In genomic region chr5:180394031-180394636, GRCh38 we compare ENCODE assay signal across 22 cellular contexts. TPM values are rescaled to one million over a fixed set of nuclear protein-coding genes. Genes with fewer than 3 reads are reported as not detected.
"Had no signal": no experiment of that assay in that cellular context is flagged by ENCODE, and none has a peak within 500 bp of the region (broad histone marks: within the 10 kb centered on the region; RNA-seq: fewer than 3 reads in every experiment).

No MANE protein-coding gene starts in this region.

- H3K9me3 ChIP-seq: heart right ventricle, left ventricle myocardium inferior, neutrophil, transverse colon, vagina had no signal

- FAIRE-seq: endometrium, small intestine had no signal

- ATAC-seq: activated CD8-positive, alpha-beta memory T cell treated with anti-CD3 and anti-CD28 coated beads, Interleukin-2, amount 10 ng/mL, durations not matched to agents 7 days and 5 days; heart right ventricle; natural killer cell treated with Interleukin-12 subunit alpha and Interleukin-12 subunit beta and Interleukin-15 and Interleukin-18, amount 100 ng/mL, for 72 hours; sciatic nerve; stimulated activated memory B cell treated with anti-CD40 and anti-IgM and Interleukin-4, amounts not matched to agents 10 μg/mL and 1 μg/mL and 100 μg/mL, for 72 hours had no signal

- H3K27ac Mint-ChIP-seq: activated CD4-positive, alpha-beta memory T cell treated with anti-CD3 and anti-CD28 coated beads, Interleukin-2, amount 10 ng/mL, durations not matched to agents 7 days and 5 days; activated CD8-positive, alpha-beta memory T cell treated with anti-CD3 and anti-CD28 coated beads, Interleukin-2, amount 10 ng/mL, durations not matched to agents 7 days and 5 days; activated naive CD4-positive, alpha-beta T cell treated with anti-CD3 and anti-CD28 coated beads, Interleukin-2, amount 10 ng/mL, durations not matched to agents 7 days and 5 days; natural killer cell treated with Interleukin-12 subunit alpha and Interleukin-12 subunit beta and Interleukin-15 and Interleukin-18, amount 100 ng/mL, for 72 hours; stimulated activated memory B cell treated with anti-CD40 and anti-IgM and Interleukin-4, amounts not matched to agents 10 μg/mL and 1 μg/mL and 100 μg/mL, for 72 hours; T-helper 1 cell treated with Interleukin-12 subunit alpha and Interleukin-12 subunit beta and Interleukin-4 antibody, amounts not matched to agents 30 μg/mL and 1 μg/mL, for 36 hours had no signal

- H3K36me3 ChIP-seq: heart right ventricle, left ventricle myocardium inferior, neutrophil, transverse colon, vagina had no signal

- H3K9me3 Mint-ChIP-seq: activated CD4-positive, alpha-beta memory T cell treated with anti-CD3 and anti-CD28 coated beads, Interleukin-2, amount 10 ng/mL, durations not matched to agents 7 days and 5 days; activated naive CD4-positive, alpha-beta T cell treated with anti-CD3 and anti-CD28 coated beads, Interleukin-2, amount 10 ng/mL, durations not matched to agents 7 days and 5 days; immature natural killer cell; natural killer cell treated with Interleukin-12 subunit alpha and Interleukin-12 subunit beta and Interleukin-15 and Interleukin-18, amount 100 ng/mL, for 72 hours; stimulated activated memory B cell treated with anti-CD40 and anti-IgM and Interleukin-4, amounts not matched to agents 10 μg/mL and 1 μg/mL and 100 μg/mL, for 72 hours; T-helper 1 cell treated with Interleukin-12 subunit alpha and Interleukin-12 subunit beta and Interleukin-4 antibody, amounts not matched to agents 30 μg/mL and 1 μg/mL, for 36 hours had no signal

- DNase-seq: activated CD4-positive, alpha-beta memory T cell treated with anti-CD3 and anti-CD28 coated beads, Interleukin-2, amount 10 ng/mL, durations not matched to agents 7 days and 5 days; activated CD4-positive, alpha-beta T cell treated with anti-CD3 and anti-CD28 coated beads for 48 hours; activated CD8-positive, alpha-beta memory T cell treated with anti-CD3 and anti-CD28 coated beads, Interleukin-2, amount 10 ng/mL, durations not matched to agents 7 days and 5 days; activated effector memory CD4-positive, alpha-beta T cell treated with anti-CD3 and anti-CD28 coated beads, Interleukin-2, amount 50 U/mL, for 16 hours; activated naive CD4-positive, alpha-beta T cell treated with anti-CD3 and anti-CD28 coated beads, Interleukin-2, amount 10 ng/mL, durations not matched to agents 7 days and 5 days; activated T-cell treated with anti-CD3 and anti-CD28 coated beads for 4 hours; amygdala; heart right ventricle; immature natural killer cell; kidney glomerular epithelial cell; left ventricle myocardium inferior; small intestine; stimulated activated CD4-positive, alpha-beta T cell treated with anti-CD3 and anti-CD28 coated beads, Interleukin-2, amount 100 ng/mL, for 24 hours; transverse colon had no signal

- H3K27me3 ChIP-seq: neutrophil, transverse colon, vagina had no signal

- H3K4me3 Mint-ChIP-seq: activated CD4-positive, alpha-beta memory T cell treated with anti-CD3 and anti-CD28 coated beads, Interleukin-2, amount 10 ng/mL, durations not matched to agents 7 days and 5 days; activated CD8-positive, alpha-beta memory T cell treated with anti-CD3 and anti-CD28 coated beads, Interleukin-2, amount 10 ng/mL, durations not matched to agents 7 days and 5 days; activated naive CD4-positive, alpha-beta T cell treated with anti-CD3 and anti-CD28 coated beads, Interleukin-2, amount 10 ng/mL, durations not matched to agents 7 days and 5 days; immature natural killer cell; natural killer cell treated with Interleukin-12 subunit alpha and Interleukin-12 subunit beta and Interleukin-15 and Interleukin-18, amount 100 ng/mL, for 72 hours; stimulated activated memory B cell treated with anti-CD40 and anti-IgM and Interleukin-4, amounts not matched to agents 10 μg/mL and 1 μg/mL and 100 μg/mL, for 72 hours; T-helper 1 cell treated with Interleukin-12 subunit alpha and Interleukin-12 subunit beta and Interleukin-4 antibody, amounts not matched to agents 30 μg/mL and 1 μg/mL, for 36 hours had no signal

- H3K36me3 Mint-ChIP-seq: activated CD8-positive, alpha-beta memory T cell treated with anti-CD3 and anti-CD28 coated beads, Interleukin-2, amount 10 ng/mL, durations not matched to agents 7 days and 5 days; activated naive CD4-positive, alpha-beta T cell treated with anti-CD3 and anti-CD28 coated beads, Interleukin-2, amount 10 ng/mL, durations not matched to agents 7 days and 5 days; immature natural killer cell; natural killer cell treated with Interleukin-12 subunit alpha and Interleukin-12 subunit beta and Interleukin-15 and Interleukin-18, amount 100 ng/mL, for 72 hours; stimulated activated memory B cell treated with anti-CD40 and anti-IgM and Interleukin-4, amounts not matched to agents 10 μg/mL and 1 μg/mL and 100 μg/mL, for 72 hours had no signal

- H3K4me3 ChIP-seq: heart right ventricle, left ventricle myocardium inferior, transverse colon, vagina had no signal

- H3K27ac ChIP-seq: heart right ventricle, left ventricle myocardium inferior, neutrophil, parathyroid adenoma, transverse colon, vagina had no signal

- H3K27me3 Mint-ChIP-seq: activated CD4-positive, alpha-beta memory T cell treated with anti-CD3 and anti-CD28 coated beads, Interleukin-2, amount 10 ng/mL, durations not matched to agents 7 days and 5 days; activated CD8-positive, alpha-beta memory T cell treated with anti-CD3 and anti-CD28 coated beads, Interleukin-2, amount 10 ng/mL, durations not matched to agents 7 days and 5 days; activated naive CD4-positive, alpha-beta T cell treated with anti-CD3 and anti-CD28 coated beads, Interleukin-2, amount 10 ng/mL, durations not matched to agents 7 days and 5 days had no signal

- H3K4me1 ChIP-seq: heart right ventricle, left ventricle myocardium inferior, parathyroid adenoma, transverse colon, vagina had no signal

- H3K4me1 Mint-ChIP-seq: activated CD4-positive, alpha-beta memory T cell treated with anti-CD3 and anti-CD28 coated beads, Interleukin-2, amount 10 ng/mL, durations not matched to agents 7 days and 5 days; activated CD8-positive, alpha-beta memory T cell treated with anti-CD3 and anti-CD28 coated beads, Interleukin-2, amount 10 ng/mL, durations not matched to agents 7 days and 5 days; activated naive CD4-positive, alpha-beta T cell treated with anti-CD3 and anti-CD28 coated beads, Interleukin-2, amount 10 ng/mL, durations not matched to agents 7 days and 5 days; immature natural killer cell; stimulated activated memory B cell treated with anti-CD40 and anti-IgM and Interleukin-4, amounts not matched to agents 10 μg/mL and 1 μg/mL and 100 μg/mL, for 72 hours had no signal

RNA-seq across cellular contexts. Expression of gene GFPT2, which starts 41.0 kb away (rescaled TPM):
- total RNA-seq: activated CD4-positive, alpha-beta memory T cell treated with anti-CD3 and anti-CD28 coated beads, Interleukin-2, amount 10 ng/mL, durations not matched to agents 7 days and 5 days had no signal
- polyA plus RNA-seq: immature natural killer cell had no signal
